ENCODE assay signal across 8 cellular contexts in the genomic region with DNA sequence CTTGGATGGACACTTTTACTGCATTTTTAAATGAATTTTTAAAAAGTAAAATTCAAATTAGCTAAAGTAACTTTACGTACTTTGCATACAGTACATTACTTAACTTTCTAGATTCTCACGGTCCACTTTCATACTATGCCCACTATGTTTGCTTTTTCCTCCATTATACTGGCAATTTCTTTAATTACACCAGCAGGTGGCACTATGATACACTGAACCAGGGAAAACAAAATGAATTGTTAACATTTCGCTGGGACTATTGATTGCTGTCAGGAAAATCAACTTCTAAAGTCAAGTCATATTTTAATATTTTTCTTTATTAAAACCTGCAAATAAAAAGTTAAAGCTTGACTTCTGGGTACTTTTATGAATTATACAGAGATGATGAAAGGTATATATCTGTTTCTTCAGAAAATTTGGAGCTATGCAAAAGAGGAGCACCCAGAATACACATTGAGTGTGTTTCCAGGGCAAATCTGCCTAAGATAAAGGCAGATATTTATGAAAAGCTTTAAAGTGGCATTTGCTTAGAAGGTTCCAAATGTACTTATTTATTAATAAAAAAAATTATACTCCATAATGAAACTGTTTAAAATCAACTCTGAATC. TPM values are rescaled to one million over a fixed set of nuclear protein-coding genes. Genes with fewer than 3 reads are reported as not detected.
DNase-seq lines count a peak whose midpoint lies in the region; ATAC-seq and TF ChIP-seq lines count a peak whose summit lies in the region.

No MANE protein-coding gene starts in this region.

- no peaks in the 10 kb centered on the region for H3K4me1 ChIP-seq in neuronal stem cell (ENCODE audit: control insufficient read depth in 2 of 2, insufficient read depth in 1 of 2, low read depth in 1 of 2, low read length in 2 of 2)

- H3K9me3 Mint-ChIP-seq in endothelial cell (ENCODE audit: unreplicated experiment) = no peaks in the 10 kb centered on the region

- H2BK15ac ChIP-seq in neuronal stem cell (ENCODE audit: low read length) = no peak overlapping the region

- H2BK12ac ChIP-seq in neuronal stem cell (ENCODE audit: low read length) = no peak overlapping the region

- no peaks in the 10 kb centered on the region for H3K27me3 Mint-ChIP-seq in endothelial cell (ENCODE audit: unreplicated experiment)

- peaks cover 0 to 3% (median 0%) of the 10 kb centered on the region in 3 experiments for H3K27me3 ChIP-seq in neuronal stem cell (ENCODE audit: control insufficient read depth in 3 of 3, insufficient read depth in 3 of 3, low read depth in 1 of 3, low read length in 3 of 3)

- no peaks in the 10 kb centered on the region for H3K79me1 ChIP-seq in neuronal stem cell (ENCODE audit: low read depth, low read length)

- peak; percentile 85 for TF ChIP-seq CTCF in endothelial cell (IDR thresholded peaks at IDR 0.05; ENCODE audit: unreplicated experiment)

- H3K4me3 Mint-ChIP-seq in endothelial cell (ENCODE audit: unreplicated experiment) = no peak overlapping the region

- no peak overlapping the region for H3K9ac ChIP-seq in neuronal stem cell (ENCODE audit: low read depth, low read length, poor library complexity)

- H3K4me2 ChIP-seq in neuronal stem cell (ENCODE audit: insufficient read depth, low read length, poor library complexity, severe bottlenecking) = no peak overlapping the region

- no peak overlapping the region for H3K4ac ChIP-seq in neuronal stem cell (ENCODE audit: low read length)

- no peak overlapping the region for H3K27ac ChIP-seq in neuronal stem cell (replicated peaks; ENCODE audit: low read length)

- no peak overlapping the region for H2BK120ac ChIP-seq in neuronal stem cell (ENCODE audit: low read depth, low read length)

- H3K27ac Mint-ChIP-seq in endothelial cell (ENCODE audit: unreplicated experiment) = no peak overlapping the region

- no peak overlapping the region for H4K8ac ChIP-seq in neuronal stem cell (ENCODE audit: low read depth, low read length)

- no peak for DNase-seq in activated CD4-positive, CD25-positive, alpha-beta regulatory T cell (lab: John Stamatoyannopoulos, UW)
- DNase-seq in HS-27A (ENCODE audit: low read depth) = peak; percentile 24
- DNase-seq in RPMI7951 (ENCODE audit: low read depth) = peak; percentile 47
- no peak for DNase-seq in endothelial cell (ENCODE audit: low spot score)
- peak; percentile 31 for DNase-seq in neuronal stem cell (ENCODE audit: low spot score)
- no peak for DNase-seq in T-helper 9 cell

- H3K36me3 ChIP-seq in neuronal stem cell (replicated peaks in 1 of 2; ENCODE audit: control insufficient read depth in 2 of 2, insufficient read depth in 2 of 2, low read length in 2 of 2) = no peaks in the 10 kb centered on the region

- H3K4me1 Mint-ChIP-seq in endothelial cell (ENCODE audit: unreplicated experiment) = no peaks in the 10 kb centered on the region

- no peak overlapping the region for H3K4me3 ChIP-seq in neuronal stem cell (ENCODE audit: low read length in 2 of 2)

- H2BK5ac ChIP-seq in neuronal stem cell (ENCODE audit: low read length) = no peak overlapping the region

- no peak overlapping the region for H3K23ac ChIP-seq in neuronal stem cell (ENCODE audit: low read depth, low read length, poor library complexity)

- H3K18ac ChIP-seq in neuronal stem cell (ENCODE audit: low read length) = no peak overlapping the region

- peak; percentile 46 to 58 for ATAC-seq in activated CD4-positive, CD25-positive, alpha-beta regulatory T cell treated with anti-CD3 and anti-CD28 coated beads, Interleukin-2, amount 50 U/mL, for 24 hours
- ATAC-seq in GM21381 (IDR thresholded peaks at IDR 0.05; ENCODE audit: unreplicated experiment) = peak; percentile 76

- H3K14ac ChIP-seq in neuronal stem cell (ENCODE audit: low read length) = no peak overlapping the region

- H2AK5ac ChIP-seq in neuronal stem cell (ENCODE audit: low read depth, low read length) = no peak overlapping the region

- no peaks in the 10 kb centered on the region for H3K9me3 ChIP-seq in neuronal stem cell (replicated peaks in 1 of 2; ENCODE audit: control insufficient read depth in 2 of 2, insufficient read depth in 1 of 2, low read depth in 1 of 2, low read length in 2 of 2)

- WGBS in neuronal stem cell (ENCODE audit: extremely low coverage in 2 of 2, insufficient read length in 2 of 2, insufficient replicate concordance in 1 of 2), 2 donors = no CpG with 5 or more reads among the region's 3 CpGs

- H3K36me3 Mint-ChIP-seq in endothelial cell (ENCODE audit: low read depth, unreplicated experiment) = no peaks in the 10 kb centered on the region

- no peak overlapping the region for H4K91ac ChIP-seq in neuronal stem cell (ENCODE audit: low read depth, low read length, poor library complexity)

- H2AFZ ChIP-seq in neuronal stem cell (ENCODE audit: low read length) = no peak overlapping the region

RNA-seq across cellular contexts. Expression of a gene that starts 21.8 kb away (rescaled TPM):
- not detected in 2 replicates for total RNA-seq in RPMI7951 (2014; rRNA removed; shearing (Covaris generic))
- not detected for total RNA-seq in endothelial cell (ENCODE audit: unreplicated experiment)
- polyA plus RNA-seq in neuronal stem cell (2013, experiment 1 of 2) = not detected
- polyA plus RNA-seq in neuronal stem cell (2013, experiment 2 of 2) = not detected

Comparison
In these comparisons a context has a peak if more than half of its experiments do, and no peak if none do; other contexts are left out.
1. DNase-seq: peak in HS-27A (single experiment), RPMI7951 (single experiment) and neuronal stem cell (single experiment); none in activated CD4-positive, CD25-positive, alpha-beta regulatory T cell (0 of 4), endothelial cell (single experiment) and T-helper 9 cell (single experiment).